Comparison of ENCODE assay signal across 29 cellular contexts in the genomic region with DNA sequence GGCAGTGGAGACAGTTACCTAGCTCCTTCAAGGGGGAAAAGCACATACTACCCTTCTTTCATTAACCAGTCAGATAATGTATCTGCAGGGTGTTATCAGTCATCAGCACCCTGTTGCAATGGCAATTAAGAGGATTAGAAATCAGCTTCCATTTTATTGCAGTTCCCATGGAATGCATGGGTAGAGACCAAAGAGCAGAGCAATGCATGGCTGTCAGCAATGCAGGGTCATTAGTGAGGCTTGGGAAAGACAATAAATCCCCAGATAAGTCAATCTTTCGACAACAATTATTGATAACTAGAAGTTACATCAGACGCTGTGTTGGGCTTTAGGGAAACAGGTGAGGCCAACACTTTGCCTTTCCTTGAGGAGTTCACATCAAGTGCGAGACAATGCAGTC.
"Had no signal": no experiment of that assay in that cellular context is flagged by ENCODE, and none has a peak within 500 bp of the region (broad histone marks: within the 10 kb centered on the region; RNA-seq: fewer than 3 reads in every experiment).

No MANE protein-coding gene starts in this region.

- H3K27me3 Mint-ChIP-seq: stimulated activated naive CD8-positive, alpha-beta T cell treated with anti-CD3 and anti-CD28 coated beads, Interleukin-15, amount 100 ng/mL, for 72 hours had no signal

- H3K9me3 ChIP-seq: suprapubic skin, testis, thoracic aorta, thyroid gland, tibial artery, transverse colon, upper lobe of left lung, upper lobe of right lung, uterus, vagina had no signal

- H3K27ac ChIP-seq: stomach, suprapubic skin, testis, thoracic aorta, thyroid gland, tibial artery, tibial nerve, transverse colon, upper lobe of left lung, upper lobe of right lung, uterus, vagina had no signal

- H3K36me3 ChIP-seq: stomach, suprapubic skin, thoracic aorta, thyroid gland, tibial artery, tibial nerve, transverse colon, upper lobe of left lung, upper lobe of right lung, uterus, vagina had no signal

- H3K4me1 Mint-ChIP-seq: stimulated activated effector memory CD8-positive, alpha-beta T cell treated with anti-CD3 and anti-CD28 coated beads, Interleukin-12 subunit alpha, Interleukin-12 subunit beta, amount 100 ng/mL, for 72 hours; stimulated activated memory B cell treated with anti-CD40 and anti-IgM and Interleukin-4, amounts not matched to agents 10 μg/mL and 1 μg/mL and 100 μg/mL, for 72 hours; stimulated activated naive B cell treated with anti-CD40 and anti-IgM and Interleukin-4, amounts not matched to agents 10 μg/mL and 1 μg/mL and 100 μg/mL, for 72 hours; stimulated activated naive CD8-positive, alpha-beta T cell treated with anti-CD3 and anti-CD28 coated beads, Interleukin-15, amount 100 ng/mL, for 72 hours had no signal

- FAIRE-seq: urothelium cell line had no signal

- H3K27ac Mint-ChIP-seq: stimulated activated effector memory CD8-positive, alpha-beta T cell treated with anti-CD3 and anti-CD28 coated beads, Interleukin-12 subunit alpha, Interleukin-12 subunit beta, amount 100 ng/mL, for 72 hours; stimulated activated memory B cell treated with anti-CD40 and anti-IgM and Interleukin-4, amounts not matched to agents 10 μg/mL and 1 μg/mL and 100 μg/mL, for 72 hours; stimulated activated naive B cell treated with anti-CD40 and anti-IgM and Interleukin-4, amounts not matched to agents 10 μg/mL and 1 μg/mL and 100 μg/mL, for 72 hours; stimulated activated naive CD8-positive, alpha-beta T cell treated with anti-CD3 and anti-CD28 coated beads, Interleukin-15, amount 100 ng/mL, for 72 hours; stimulated activated naive CD8-positive, alpha-beta T cell treated with anti-CD3 and anti-CD28 coated beads, Interleukin-15, Interleukin-2, amounts not matched to agents 100 ng/mL and 50 ng/mL, for 24 hours; type B pancreatic cell had no signal

- H3K27me3 ChIP-seq: stomach, suprapubic skin, testis, thyroid gland, tibial nerve, transverse colon, upper lobe of left lung, uterus, vagina had no signal

- H3K4me3 ChIP-seq: stomach, suprapubic skin, testis, thoracic aorta, thyroid gland, tibial artery, tibial nerve, transverse colon, upper lobe of left lung, upper lobe of right lung, uterus, vagina had no signal

- H3K36me3 Mint-ChIP-seq: stimulated activated effector memory CD8-positive, alpha-beta T cell treated with anti-CD3 and anti-CD28 coated beads, Interleukin-12 subunit alpha, Interleukin-12 subunit beta, amount 100 ng/mL, for 72 hours; stimulated activated memory B cell treated with anti-CD40 and anti-IgM and Interleukin-4, amounts not matched to agents 10 μg/mL and 1 μg/mL and 100 μg/mL, for 72 hours; stimulated activated naive B cell treated with anti-CD40 and anti-IgM and Interleukin-4, amounts not matched to agents 10 μg/mL and 1 μg/mL and 100 μg/mL, for 72 hours; type B pancreatic cell had no signal

- DNase-seq: stimulated activated CD4-positive, alpha-beta T cell treated with anti-CD3 and anti-CD28 coated beads, Interleukin-2, amount 100 ng/mL, for 48 hours; stimulated activated CD4-positive, alpha-beta T cell treated with anti-CD3 and anti-CD28 coated beads, Interleukin-4, amount 100 ng/mL, for 1 hour; stimulated activated CD4-positive, alpha-beta T cell treated with anti-CD3 and anti-CD28 coated beads, Interleukin-4, amount 100 ng/mL, for 24 hours; stimulated activated CD4-positive, alpha-beta T cell treated with anti-CD3 and anti-CD28 coated beads, Interleukin-4, amount 100 ng/mL, for 4 hours; stimulated activated CD8-positive, alpha-beta memory T cell treated with anti-CD3 and anti-CD28 coated beads, Interleukin-4, amount 100 ng/mL, for 48 hours; stimulated activated naive B cell treated with anti-CD40 and anti-IgM and Interleukin-4, amounts not matched to agents 10 μg/mL and 1 μg/mL and 100 μg/mL, for 72 hours; stimulated activated naive CD4-positive, alpha-beta T cell; stimulated activated naive CD4-positive, alpha-beta T cell treated with Interleukin-2 at 50 U/mL for 16 hours; stimulated activated naive CD8-positive, alpha-beta T cell treated with anti-CD3 and anti-CD28 coated beads, Interleukin-15, amount 100 ng/mL, for 72 hours; stimulated activated naive CD8-positive, alpha-beta T cell treated with anti-CD3 and anti-CD28 coated beads, Interleukin-15, Interleukin-2, amounts not matched to agents 100 U/mL and 50 U/mL, for 24 hours; stomach; substantia nigra; testis; thyroid gland; tibial artery; transverse colon; trophoblast cell; upper lobe of left lung; upper lobe of right lung; uterus had no signal

- H3K4me1 ChIP-seq: stomach, testis, thyroid gland, tibial artery, tibial nerve, transverse colon, upper lobe of left lung, upper lobe of right lung, uterus, vagina had no signal

- H3K4me3 Mint-ChIP-seq: stimulated activated effector memory CD8-positive, alpha-beta T cell treated with anti-CD3 and anti-CD28 coated beads, Interleukin-12 subunit alpha, Interleukin-12 subunit beta, amount 100 ng/mL, for 72 hours; stimulated activated memory B cell treated with anti-CD40 and anti-IgM and Interleukin-4, amounts not matched to agents 10 μg/mL and 1 μg/mL and 100 μg/mL, for 72 hours; stimulated activated naive B cell treated with anti-CD40 and anti-IgM and Interleukin-4, amounts not matched to agents 10 μg/mL and 1 μg/mL and 100 μg/mL, for 72 hours; stimulated activated naive CD8-positive, alpha-beta T cell treated with anti-CD3 and anti-CD28 coated beads, Interleukin-15, amount 100 ng/mL, for 72 hours; stimulated activated naive CD8-positive, alpha-beta T cell treated with anti-CD3 and anti-CD28 coated beads, Interleukin-15, Interleukin-2, amounts not matched to agents 100 ng/mL and 50 ng/mL, for 24 hours; type B pancreatic cell had no signal
